8 cellular contexts compared by ENCODE assay signal in genomic region chr19:50357178-50358100, GRCh38. TPM values are rescaled to one million over a fixed set of nuclear protein-coding genes. Genes with fewer than 3 reads are reported as not detected.
DNase-seq lines count a peak whose midpoint lies in the region; ATAC-seq and TF ChIP-seq lines count a peak whose summit lies in the region.

No MANE protein-coding gene starts in this region.

- H3K9ac ChIP-seq in parathyroid adenoma: no peak overlapping the region

- H2AFZ ChIP-seq in parathyroid adenoma: peak overlapping the region; percentile 93

- H3K9me3 Mint-ChIP-seq in IgD-negative memory B cell: no peaks in the 10 kb centered on the region

- intact Hi-C loops in thyroid gland (cut with DNase I): loop anchor here (10.0 kb wide), 1 partner anchor 427 kb away; no protein-coding TSS in a partner anchor

- H3K4me3 Mint-ChIP-seq in IgD-negative memory B cell: peak overlapping the region; percentile 89 to 97 (median 94)

- H3K27ac ChIP-seq in gastroesophageal sphincter (peak overlapping the region; percentile 76 to 85 (median 84)), parathyroid adenoma (peak overlapping the region; percentile 24), thyroid gland (peak overlapping the region; percentile 65 to 83 (median 81))

- no peak for TF ChIP-seq EP300 in gastroesophageal sphincter (IDR thresholded peaks at IDR 0.05)

- peak overlapping the region; percentile 92 to 99 (median 95) for H3K27ac Mint-ChIP-seq in IgD-negative memory B cell

- DNase-seq in AG08396 (ENCODE audit: low spot score) (peak; percentile 58), RPMI8226 (peak; percentile 61), thyroid gland (peak; percentile 80 to 82)
- DNase-seq in activated effector memory CD4-positive, alpha-beta T cell treated with anti-CD3 and anti-CD28 coated beads, Interleukin-2, amount 50 U/mL, for 16 hours: peak; percentile 96

- H3K79me2 ChIP-seq in parathyroid adenoma: no peaks in the 10 kb centered on the region

- ATAC-seq in GM18867 (IDR thresholded peaks at IDR 0.05; ENCODE audit: unreplicated experiment) (peak; percentile 52), gastroesophageal sphincter (peak; percentile 84)

- peak; percentile 82 to 97 (median 92) for TF ChIP-seq CTCF in gastroesophageal sphincter (IDR thresholded peaks at IDR 0.05)
- peak; percentile 86 for TF ChIP-seq CTCF in parathyroid adenoma (IDR thresholded peaks at IDR 0.05)
- TF ChIP-seq CTCF in thyroid gland (IDR thresholded peaks at IDR 0.05): peak; percentile 77 to 91 (median 86)

- H3K4me1 ChIP-seq in gastroesophageal sphincter (peaks cover 0 to 23% (median 0%) of the 10 kb centered on the region in 3 donors), parathyroid adenoma (no peaks in the 10 kb centered on the region), thyroid gland (peaks cover 4 to 26% of the 10 kb centered on the region in 2 donors)

- H3K27me3 ChIP-seq in gastroesophageal sphincter (peaks cover 24% of the 10 kb centered on the region), parathyroid adenoma (ENCODE audit: control insufficient read depth, insufficient read depth, low read length) (no peaks in the 10 kb centered on the region), thyroid gland (no peaks in the 10 kb centered on the region)

- TF ChIP-seq POLR2A in gastroesophageal sphincter (IDR thresholded peaks at IDR 0.05): peak in 1 of 2 donors; percentile 18
- TF ChIP-seq POLR2A in thyroid gland (IDR thresholded peaks at IDR 0.05): peak in 1 of 2 donors; percentile 47

- H3K36me3 ChIP-seq in gastroesophageal sphincter: no peaks in the 10 kb centered on the region
- H3K36me3 ChIP-seq in parathyroid adenoma (ENCODE audit: control insufficient read depth, insufficient read depth, low read length): no peaks in the 10 kb centered on the region
- no peaks in the 10 kb centered on the region for H3K36me3 ChIP-seq in thyroid gland

- H3K4me3 ChIP-seq in gastroesophageal sphincter (peak overlapping the region; percentile 50 to 53), parathyroid adenoma (ENCODE audit: low read depth, low read length) (peak overlapping the region; percentile 81), thyroid gland (replicated peaks in 1 of 3) (peak overlapping the region in 2 of 3 donors; percentile 25 to 31)

- 20% methylated on average over 2 of the region's 54 CpGs; no CpG with 5 or more reads in 1 of the 2 donors for WGBS in gastroesophageal sphincter (ENCODE audit: low coverage in 1 of 2), 2 donors
- WGBS in thyroid gland, 2 donors: 10% methylated on average over 41 to 43 of the region's 54 CpGs

- no peaks in the 10 kb centered on the region for H3K27me3 Mint-ChIP-seq in IgD-negative memory B cell

- H3K4me1 Mint-ChIP-seq in IgD-negative memory B cell: peaks cover 20 to 32% (median 30%) of the 10 kb centered on the region in 3 donors

- peak overlapping the region; percentile 97 for H3K4me2 ChIP-seq in parathyroid adenoma (ENCODE audit: low read length)

- no peaks in the 10 kb centered on the region for H3K36me3 Mint-ChIP-seq in IgD-negative memory B cell

- H3K9me3 ChIP-seq in gastroesophageal sphincter (no peaks in the 10 kb centered on the region), parathyroid adenoma (ENCODE audit: control insufficient read depth, low read length) (no peaks in the 10 kb centered on the region), thyroid gland (no peaks in the 10 kb centered on the region)

RNA-seq across cellular contexts. Expression of gene NAPSA, which starts 8.0 kb away (rescaled TPM):
- polyA plus RNA-seq in IgD-negative memory B cell: 4.2 TPM
- 1 to 10 TPM in 1 of 4 donors, not detected in 3; 1.0 TPM for total RNA-seq in gastroesophageal sphincter
- total RNA-seq in thyroid gland: 1 to 10 TPM in 2 of 4 donors, under 1 TPM in 2; 0.46 to 3.4 (median 1.5) TPM

RNA-seq across cellular contexts. Expression of gene NR1H2, which starts 18.8 kb away (rescaled TPM):
- polyA plus RNA-seq in IgD-negative memory B cell: 130 TPM
- total RNA-seq in gastroesophageal sphincter: 100 to 1,000 TPM; 138 to 191 (median 145) TPM
- 100 to 1,000 TPM in 2 of 4 donors, 10 to 100 TPM in 2; 76.4 to 114 (median 100) TPM for total RNA-seq in thyroid gland

RNA-seq across cellular contexts. Expression of gene POLD1, which starts 26.7 kb away (rescaled TPM):
- 32.8 TPM for polyA plus RNA-seq in IgD-negative memory B cell
- total RNA-seq in gastroesophageal sphincter: 10 to 100 TPM in 2 of 4 donors, 1 to 10 TPM in 2; 7.2 to 13.7 (median 10.3) TPM
- total RNA-seq in thyroid gland: 10 to 100 TPM; 12.9 to 27.5 (median 19.0) TPM

RNA-seq across cellular contexts. Expression of gene KCNC3, which starts 28.3 kb away (rescaled TPM):
- not detected for polyA plus RNA-seq in IgD-negative memory B cell
- total RNA-seq in gastroesophageal sphincter (under 1 TPM in 3 of 4 donors, not detected in 1; 0.16 to 0.67 (median 0.58) TPM), thyroid gland (10 to 100 TPM in 3 of 4 donors, 1 to 10 TPM in 1; 5.9 to 32.8 (median 17.2) TPM)

Comparison
In these comparisons a context has a peak if more than half of its experiments do, and no peak if none do; other contexts are left out.
1. Peak in every context shown above with its lines: DNase-seq, ATAC-seq, H3K4me3 ChIP-seq and H3K27ac ChIP-seq.
2. H3K27ac ChIP-seq: peak in every context shown above with its lines; median percentile 84 in gastroesophageal sphincter; 81 in thyroid gland; 24 in parathyroid adenoma.
3. H3K4me3 ChIP-seq: peak in every context shown above with its lines; median percentile 81 in parathyroid adenoma; 52 in gastroesophageal sphincter; 28 in thyroid gland.